Comparison of ENCODE assay signal across 8 cellular contexts in the genomic region with DNA sequence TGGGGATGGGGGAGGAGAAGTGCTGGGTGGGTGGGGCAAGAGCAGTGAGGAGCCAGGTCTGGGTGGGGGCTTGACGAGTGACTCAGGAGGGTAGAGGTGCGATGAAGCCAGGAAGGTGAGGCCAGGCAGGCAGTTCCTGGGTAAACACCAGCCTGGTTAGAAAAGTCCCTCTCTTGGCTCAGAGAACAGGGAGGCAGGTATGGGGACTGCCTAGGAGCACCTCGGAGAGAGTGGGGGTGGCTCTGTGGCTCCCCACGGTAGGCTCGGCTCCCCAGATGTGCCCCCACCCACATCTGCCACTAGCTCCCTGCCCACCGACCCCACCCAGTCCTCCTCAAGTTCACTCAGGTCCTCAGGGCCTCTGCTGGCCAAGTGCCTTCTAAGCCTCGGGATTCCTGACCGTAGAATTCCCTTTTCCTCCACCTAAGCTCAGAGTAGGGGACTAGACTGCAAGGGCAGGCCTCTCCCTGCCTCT. TPM values are rescaled to one million over a fixed set of nuclear protein-coding genes. Genes with fewer than 3 reads are reported as not detected.
DNase-seq lines count a peak whose midpoint lies in the region; ATAC-seq and TF ChIP-seq lines count a peak whose summit lies in the region.

No MANE protein-coding gene starts in this region.

- no peaks in the 10 kb centered on the region for H3K9me3 ChIP-seq in prostate gland

- peak; percentile 23 for TF ChIP-seq POLR2A in prostate gland (IDR thresholded peaks at IDR 0.05)

- TF ChIP-seq CTCF in foreskin keratinocyte (conservative IDR thresholded peaks at IDR 0.05): no peak
- no peak for TF ChIP-seq CTCF in prostate gland (IDR thresholded peaks at IDR 0.05)
- TF ChIP-seq CTCF in GM10266 (IDR thresholded peaks at IDR 0.05; ENCODE audit: control insufficient read depth, insufficient read depth, low read depth, missing control alignments): no peak

- intact Hi-C loops in prostate gland (cut with DNase I) (no loop called here), posterior vena cava (cut with DNase I) (loop anchor here in 1 of 2 donors (5.0 kb wide), 1 partner anchor 34 kb away; no protein-coding TSS in a partner anchor)

- peak overlapping the region; percentile 60 to 67 for H3K4me3 ChIP-seq in prostate gland

- WGBS in prostate gland: 20% methylated on average over 8 of the region's 8 CpGs

- H3K36me3 ChIP-seq in prostate gland: no peaks in the 10 kb centered on the region

- DNase-seq in EL (peak; percentile 46), foreskin keratinocyte (peak in 1 of 2 donors; percentile 45), prostate gland (ENCODE audit: low spot score) (no peak), GM10266 (ENCODE audit: extremely low spot score) (no peak), posterior vena cava (ENCODE audit: low spot score) (no peak)
- DNase-seq in NK-92 treated with Interleukin-12 subunit alpha and Interleukin-12 subunit beta, amount 100 ng/mL, for 24 hours (lab: John Stamatoyannopoulos, UW): no peak

- peak overlapping the region; percentile 61 for H3K27ac ChIP-seq in foreskin keratinocyte
- H3K27ac ChIP-seq in prostate gland: peak overlapping the region; percentile 79 to 82

- H3K27me3 ChIP-seq in foreskin keratinocyte (no peaks in the 10 kb centered on the region), prostate gland (replicated peaks; ENCODE audit: insufficient read depth) (no peaks in the 10 kb centered on the region)

- ATAC-seq in SK-N-SH treated with all-trans-retinoic acid at 6 μM for 48 hours (peak; percentile 2), foreskin keratinocyte (peak; percentile 11), GM18517 (IDR thresholded peaks at IDR 0.05; ENCODE audit: unreplicated experiment) (no peak)

- H3K4me1 ChIP-seq in foreskin keratinocyte (peaks cover 58% of the 10 kb centered on the region), prostate gland (replicated peaks) (peaks cover 6% of the 10 kb centered on the region)

TF ChIP-seq in SK-N-SH treated with all-trans-retinoic acid at 6 μM for 48 hours, 23 proteins besides CTCF, POLR2A, EP300 and RAD21:
- TF ChIP-seq PPARA (CRISPR knock-in tag; IDR thresholded peaks at IDR 0.05; ENCODE audit: borderline replicate concordance): no peak
- TF ChIP-seq, protein P1, sequence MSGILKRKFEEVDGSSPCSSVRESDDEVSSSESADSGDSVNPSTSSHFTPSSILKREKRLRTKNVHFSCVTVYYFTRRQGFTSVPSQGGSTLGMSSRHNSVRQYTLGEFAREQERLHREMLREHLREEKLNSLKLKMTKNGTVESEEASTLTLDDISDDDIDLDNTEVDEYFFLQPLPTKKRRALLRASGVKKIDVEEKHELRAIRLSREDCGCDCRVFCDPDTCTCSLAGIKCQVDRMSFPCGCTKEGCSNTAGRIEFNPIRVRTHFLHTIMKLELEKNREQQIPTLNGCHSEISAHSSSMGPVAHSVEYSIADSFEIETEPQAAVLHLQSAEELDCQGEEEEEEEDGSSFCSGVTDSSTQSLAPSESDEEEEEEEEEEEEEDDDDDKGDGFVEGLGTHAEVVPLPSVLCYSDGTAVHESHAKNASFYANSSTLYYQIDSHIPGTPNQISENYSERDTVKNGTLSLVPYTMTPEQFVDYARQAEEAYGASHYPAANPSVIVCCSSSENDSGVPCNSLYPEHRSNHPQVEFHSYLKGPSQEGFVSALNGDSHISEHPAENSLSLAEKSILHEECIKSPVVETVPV (CRISPR knock-in tag; IDR thresholded peaks at IDR 0.05): no peak
- no peak for TF ChIP-seq ZNF565 (CRISPR knock-in tag; conservative IDR thresholded peaks at IDR 0.05; ENCODE audit: low read depth)
- no peak for TF ChIP-seq ZFP30 (CRISPR knock-in tag; IDR thresholded peaks at IDR 0.05)
- TF ChIP-seq, protein P2, sequence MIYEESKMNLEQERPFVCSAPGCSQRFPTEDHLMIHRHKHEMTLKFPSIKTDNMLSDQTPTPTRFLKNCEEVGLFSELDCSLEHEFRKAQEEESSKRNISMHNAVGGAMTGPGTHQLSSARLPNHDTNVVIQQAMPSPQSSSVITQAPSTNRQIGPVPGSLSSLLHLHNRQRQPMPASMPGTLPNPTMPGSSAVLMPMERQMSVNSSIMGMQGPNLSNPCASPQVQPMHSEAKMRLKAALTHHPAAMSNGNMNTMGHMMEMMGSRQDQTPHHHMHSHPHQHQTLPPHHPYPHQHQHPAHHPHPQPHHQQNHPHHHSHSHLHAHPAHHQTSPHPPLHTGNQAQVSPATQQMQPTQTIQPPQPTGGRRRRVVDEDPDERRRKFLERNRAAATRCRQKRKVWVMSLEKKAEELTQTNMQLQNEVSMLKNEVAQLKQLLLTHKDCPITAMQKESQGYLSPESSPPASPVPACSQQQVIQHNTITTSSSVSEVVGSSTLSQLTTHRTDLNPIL (CRISPR knock-in tag; IDR thresholded peaks at IDR 0.05; ENCODE audit: low read depth): no peak
- no peak for TF ChIP-seq TOX (CRISPR knock-in tag; IDR thresholded peaks at IDR 0.05; ENCODE audit: borderline replicate concordance)
- no peak for TF ChIP-seq CSDC2 (CRISPR knock-in tag; IDR thresholded peaks at IDR 0.05)

RNA-seq across cellular contexts. Expression of a gene that starts 1.2 kb away (rescaled TPM):
- total RNA-seq in foreskin keratinocyte (44.6 and 57.5 TPM in 2 replicates), prostate gland (100 to 1,000 TPM; 135 to 257 TPM), posterior vena cava (100 to 1,000 TPM; 682 to 919 TPM)
- 36.2 and 44.7 TPM in 2 replicates for polyA plus RNA-seq in foreskin keratinocyte

RNA-seq across cellular contexts. Expression of a gene that starts 40.9 kb away (rescaled TPM):
- total RNA-seq in foreskin keratinocyte: not detected in 2 replicates
- polyA plus RNA-seq in foreskin keratinocyte: not detected in 2 replicates
- total RNA-seq in prostate gland: not detected
- total RNA-seq in posterior vena cava: 1 to 10 TPM in 1 of 2 donors, not detected in 1; 2.5 TPM
